ENCODE assay signal across 27 cellular contexts in genomic region chr11:47442514-47442913, GRCh38. TPM values are rescaled to one million over a fixed set of nuclear protein-coding genes. Genes with fewer than 3 reads are reported as not detected.
DNase-seq lines count a peak whose midpoint lies in the region; ATAC-seq and TF ChIP-seq lines count a peak whose summit lies in the region.
"Had no signal": no experiment of that assay in that cellular context is flagged by ENCODE, and none has a peak within 500 bp of the region (broad histone marks: within the 10 kb centered on the region; RNA-seq: fewer than 3 reads in every experiment).

No MANE protein-coding gene starts in this region.

- H3K4me1 ChIP-seq in left ventricle myocardium inferior (peaks cover 17% of the 10 kb centered on the region), aorta (ENCODE audit: control insufficient read depth in 1 of 2, insufficient read depth in 2 of 2, low read length in 2 of 2) (no peaks in the 10 kb centered on the region), GM23248 (ENCODE audit: insufficient read depth) (no peaks in the 10 kb centered on the region)
- H3K4me1 ChIP-seq: SJSA1 had no signal

- H3K9ac ChIP-seq in GM23248, result no peak overlapping the region

- no peaks in the 10 kb centered on the region for H3K4me1 Mint-ChIP-seq in WTC11
- H3K4me1 Mint-ChIP-seq: IgD-negative memory B cell had no signal

- 78 to 79% methylated on average over 8 of the region's 8 CpGs for WGBS in aorta, 2 donors
- 81 to 88% methylated on average over 8 of the region's 8 CpGs for WGBS in GM23248 (ENCODE audit: low coverage in 1 of 2, low lambda C conversion rate in 2 of 2, missing lambda C conversion rate in 2 of 2), 2 experiments

- DNase-seq in Right ventricle myocardium inferior (ENCODE audit: missing footprints) (no peak), cardiac septum (ENCODE audit: low spot score) (no peak), left ventricle myocardium inferior (peak; percentile 72), occipital lobe (lab: John Stamatoyannopoulos, UW) (peak; percentile 30), aorta (no peak), GM23248 (no peak), WTC11 (ENCODE audit: low spot score) (no peak)
- DNase-seq: activated CD4-positive, alpha-beta T cell treated with anti-CD3 and anti-CD28 coated beads, Interleukin-2, amount 50 U/mL, for 1 hour; activated effector memory CD4-positive, alpha-beta T cell treated with Interleukin-2 at 50 U/mL for 16 hours; activated T-cell treated with anti-CD3 and anti-CD28 coated beads, Interleukin-2, amount 50 U/mL, for 1 hour; cortex of kidney; effector memory CD8-positive, alpha-beta T cell; GDM1; NCI-H146; nephron progenitor cell; stimulated activated CD4-positive, alpha-beta T cell treated with anti-CD3 and anti-CD28 coated beads, Interleukin-4, amount 100 ng/mL, for 24 hours; T1000; WERI-Rb-1 had no signal

- H4K20me1 ChIP-seq in GM23248 (ENCODE audit: insufficient read depth), result no peaks in the 10 kb centered on the region

- H3K4me3 ChIP-seq in left ventricle myocardium inferior, result no peak overlapping the region
- no peak overlapping the region for H3K4me3 ChIP-seq in aorta (ENCODE audit: low read length in 2 of 2)
- no peak overlapping the region for H3K4me3 ChIP-seq in GM23248
- H3K4me3 ChIP-seq: SJSA1 had no signal

- intact Hi-C loops in Right ventricle myocardium inferior (cut with DNase I) (no loop called here), cardiac septum (cut with DNase I) (no loop called here), left ventricle myocardium inferior (cut with micrococcal nuclease) (loop anchor here (10.0 kb wide), 1 partner anchor 58 kb away; no protein-coding TSS in a partner anchor), aorta (cut with DNase I) (no loop called here)

- H3K27me3 ChIP-seq in left ventricle myocardium inferior (ENCODE audit: low read depth) (no peaks in the 10 kb centered on the region), aorta (ENCODE audit: control insufficient read depth in 1 of 2, insufficient read depth in 2 of 2, low read length in 1 of 2) (no peaks in the 10 kb centered on the region), GM23248 (replicated peaks; ENCODE audit: insufficient read depth) (no peaks in the 10 kb centered on the region)
- H3K27me3 ChIP-seq: SJSA1 had no signal

- no peak for TF ChIP-seq CTCF in left ventricle myocardium inferior (IDR thresholded peaks at IDR 0.05; ENCODE audit: borderline replicate concordance)
- no peak for TF ChIP-seq CTCF in WTC11 (IDR thresholded peaks at IDR 0.05)

- H3K4me2 ChIP-seq in GM23248 (ENCODE audit: unreplicated experiment), result no peak overlapping the region

- no peak overlapping the region for H3K4me3 Mint-ChIP-seq in WTC11
- H3K4me3 Mint-ChIP-seq: effector memory CD8-positive, alpha-beta T cell; IgD-negative memory B cell; nephron progenitor cell; type B pancreatic cell had no signal

- CTCF ChIA-PET in WTC11 (lab: Charles Lee), result interaction anchor here (0.6 to 2.3 kb wide), 5 partner anchors 9 to 109 kb away, joined by 3 to 30 read pairs (median 3); no protein-coding TSS in a partner anchor

- no peak overlapping the region for H3K27ac Mint-ChIP-seq in WTC11
- H3K27ac Mint-ChIP-seq: effector memory CD8-positive, alpha-beta T cell; IgD-negative memory B cell; type B pancreatic cell had no signal

- no peaks in the 10 kb centered on the region for H3K79me2 ChIP-seq in GM23248 (ENCODE audit: insufficient read depth)

- no peaks in the 10 kb centered on the region for H3K9me3 Mint-ChIP-seq in WTC11
- H3K9me3 Mint-ChIP-seq: activated naive CD4-positive, alpha-beta T cell treated with anti-CD3 and anti-CD28 coated beads, Interleukin-2, amount 50 U/mL, for 72 hours; effector memory CD8-positive, alpha-beta T cell; IgD-negative memory B cell; nephron progenitor cell; type B pancreatic cell had no signal

- H3K9me2 ChIP-seq in GM23248 (ENCODE audit: insufficient read depth), result no peaks in the 10 kb centered on the region

- no peak overlapping the region for H2AFZ ChIP-seq in GM23248

- no peaks in the 10 kb centered on the region for H3K36me3 Mint-ChIP-seq in WTC11
- H3K36me3 Mint-ChIP-seq: activated naive CD4-positive, alpha-beta T cell treated with anti-CD3 and anti-CD28 coated beads, Interleukin-2, amount 50 U/mL, for 72 hours; IgD-negative memory B cell; type B pancreatic cell had no signal

- in situ Hi-C loops in GM23248 (cut with MboI), result loop anchor here (10.0 kb wide), 1 partner anchor 68 kb away; the partner anchor contains the start of gene SPI1

- H3K9me3 ChIP-seq in left ventricle myocardium inferior (replicated peaks), result no peaks in the 10 kb centered on the region
- H3K9me3 ChIP-seq in aorta (ENCODE audit: control insufficient read depth, low read length), result no peaks in the 10 kb centered on the region
- H3K9me3 ChIP-seq in GM23248 (ENCODE audit: low read depth), result no peaks in the 10 kb centered on the region
- H3K9me3 ChIP-seq: SJSA1 had no signal

- H3K36me3 ChIP-seq in left ventricle myocardium inferior, result no peaks in the 10 kb centered on the region
- H3K36me3 ChIP-seq in aorta (ENCODE audit: control insufficient read depth in 1 of 2, insufficient read depth in 2 of 2, low read length in 1 of 2), result no peaks in the 10 kb centered on the region
- no peaks in the 10 kb centered on the region for H3K36me3 ChIP-seq in GM23248 (ENCODE audit: low read depth)
- H3K36me3 ChIP-seq: SJSA1, WERI-Rb-1 had no signal

- POLR2A ChIA-PET in WTC11 (lab: Charles Lee), result no interaction called here

- H3K27ac ChIP-seq in left ventricle myocardium inferior (replicated peaks) (peak overlapping the region; percentile 74), aorta (ENCODE audit: low read depth in 1 of 2, low read length in 2 of 2) (no peak overlapping the region), GM23248 (no peak overlapping the region)
- H3K27ac ChIP-seq: 22Rv1, C4-2B, SJSA1, WERI-Rb-1 had no signal

- H3K27me3 Mint-ChIP-seq in WTC11 (ENCODE audit: low read depth), result no peaks in the 10 kb centered on the region
- H3K27me3 Mint-ChIP-seq: effector memory CD8-positive, alpha-beta T cell; IgD-negative memory B cell; type B pancreatic cell had no signal

- no peaks in the 10 kb centered on the region for H3F3A ChIP-seq in GM23248 (ENCODE audit: insufficient read depth)

- ATAC-seq in Right ventricle myocardium inferior, result peak; percentile 84
- ATAC-seq in aorta (ENCODE audit: low FRiP score), result peak; percentile 40
- no peak for ATAC-seq in WTC11
- ATAC-seq in GM19023 (IDR thresholded peaks at IDR 0.05; ENCODE audit: unreplicated experiment), result no peak
- ATAC-seq: activated naive CD4-positive, alpha-beta T cell treated with anti-CD3 and anti-CD28 coated beads, Interleukin-2, amount 50 U/mL, for 72 hours; effector memory CD8-positive, alpha-beta T cell had no signal

TF ChIP-seq in WTC11, 78 proteins besides CTCF, POLR2A, EP300 and RAD21 (continues in another document):
- TF ChIP-seq, protein P1, sequence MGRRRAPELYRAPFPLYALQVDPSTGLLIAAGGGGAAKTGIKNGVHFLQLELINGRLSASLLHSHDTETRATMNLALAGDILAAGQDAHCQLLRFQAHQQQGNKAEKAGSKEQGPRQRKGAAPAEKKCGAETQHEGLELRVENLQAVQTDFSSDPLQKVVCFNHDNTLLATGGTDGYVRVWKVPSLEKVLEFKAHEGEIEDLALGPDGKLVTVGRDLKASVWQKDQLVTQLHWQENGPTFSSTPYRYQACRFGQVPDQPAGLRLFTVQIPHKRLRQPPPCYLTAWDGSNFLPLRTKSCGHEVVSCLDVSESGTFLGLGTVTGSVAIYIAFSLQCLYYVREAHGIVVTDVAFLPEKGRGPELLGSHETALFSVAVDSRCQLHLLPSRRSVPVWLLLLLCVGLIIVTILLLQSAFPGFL (CRISPR knock-in tag; IDR thresholded peaks at IDR 0.05; ENCODE audit: borderline replicate concordance), result no peak
- no peak for TF ChIP-seq FOXK1 (CRISPR knock-in tag; IDR thresholded peaks at IDR 0.05)
- TF ChIP-seq, protein P2, sequence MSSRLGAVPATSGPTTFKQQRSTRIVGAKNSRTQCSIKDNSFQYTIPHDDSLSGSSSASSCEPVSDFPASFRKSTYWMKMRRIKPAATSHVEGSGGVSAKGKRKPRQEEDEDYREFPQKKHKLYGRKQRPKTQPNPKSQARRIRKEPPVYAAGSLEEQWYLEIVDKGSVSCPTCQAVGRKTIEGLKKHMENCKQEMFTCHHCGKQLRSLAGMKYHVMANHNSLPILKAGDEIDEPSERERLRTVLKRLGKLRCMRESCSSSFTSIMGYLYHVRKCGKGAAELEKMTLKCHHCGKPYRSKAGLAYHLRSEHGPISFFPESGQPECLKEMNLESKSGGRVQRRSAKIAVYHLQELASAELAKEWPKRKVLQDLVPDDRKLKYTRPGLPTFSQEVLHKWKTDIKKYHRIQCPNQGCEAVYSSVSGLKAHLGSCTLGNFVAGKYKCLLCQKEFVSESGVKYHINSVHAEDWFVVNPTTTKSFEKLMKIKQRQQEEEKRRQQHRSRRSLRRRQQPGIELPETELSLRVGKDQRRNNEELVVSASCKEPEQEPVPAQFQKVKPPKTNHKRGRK (CRISPR knock-in tag; IDR thresholded peaks at IDR 0.05; ENCODE audit: borderline replicate concordance), result no peak

RNA-seq across cellular contexts. Expression of gene RAPSN, which starts 6.4 kb away (rescaled TPM):
- total RNA-seq in Right ventricle myocardium inferior (7.0 TPM), cardiac septum (3.7 TPM), left ventricle myocardium inferior (2.2 TPM), occipital lobe (not detected), aorta (under 1 TPM; 0.66 to 0.71 TPM), WTC11 (2021) (0.32 to 0.66 TPM (median 0.34 TPM) in 3 replicates)
- polyA plus RNA-seq in aorta (under 1 TPM in 1 of 2 donors, not detected in 1; 0.46 TPM), GM23248 (2016; fragmentation: Nextera tagmentation; extraction: Ambion mirVana) (0.11 TPM in 1 of 2 replicates, not detected in the other)
- total RNA-seq in GM23248 (2014; rRNA removed; shearing (Covaris generic)), result 0.13 and 0.22 TPM in 2 replicates
- total RNA-seq: epithelial cell of proximal tubule, RPMI7951 had no signal

RNA-seq across cellular contexts. Expression of gene PSMC3, which starts 16.3 kb away (rescaled TPM):
- total RNA-seq in Right ventricle myocardium inferior (160 TPM), cardiac septum (132 TPM), left ventricle myocardium inferior (146 TPM), occipital lobe (69.1 TPM), aorta (100 to 1,000 TPM in 1 of 2 donors, 10 to 100 TPM in 1; 84.2 to 117 TPM), WTC11 (2021) (141 to 162 TPM (median 143 TPM) in 3 replicates)
- polyA plus RNA-seq in aorta (100 to 1,000 TPM; 181 to 204 TPM), GM23248 (2016; fragmentation: Nextera tagmentation; extraction: Ambion mirVana) (212 and 220 TPM in 2 replicates)
- 139 and 151 TPM in 2 replicates for total RNA-seq in GM23248 (2014; rRNA removed; shearing (Covaris generic))

RNA-seq across cellular contexts. Expression of gene SLC39A13, which starts 34.1 kb away (rescaled TPM):
- total RNA-seq in Right ventricle myocardium inferior (35.0 TPM), cardiac septum (72.2 TPM), left ventricle myocardium inferior (36.5 TPM), occipital lobe (8.9 TPM), aorta (10 to 100 TPM; 75.1 to 88.9 TPM), WTC11 (2021) (32.8 to 38.2 TPM (median 35.1 TPM) in 3 replicates)
- polyA plus RNA-seq in aorta (100 to 1,000 TPM in 1 of 2 donors, 10 to 100 TPM in 1; 34.7 to 118 TPM), GM23248 (2016; fragmentation: Nextera tagmentation; extraction: Ambion mirVana) (175 and 183 TPM in 2 replicates)
- total RNA-seq in GM23248 (2014; rRNA removed; shearing (Covaris generic)), result 183 and 189 TPM in 2 replicates

Comparison
In these comparisons a context has a peak if more than half of its experiments do, and no peak if none do; other contexts are left out.
1. DNase-seq: peak in left ventricle myocardium inferior (single experiment) and occipital lobe (single experiment); none in Right ventricle myocardium inferior (single experiment), cardiac septum (single experiment), aorta (0 of 2), GM23248 (single experiment) and WTC11 (single experiment).
2. ATAC-seq: peak in Right ventricle myocardium inferior (single experiment) and aorta (single experiment); none in WTC11 (single experiment) and GM19023 (single experiment).